1 cellular context compared by ENCODE assay signal in genomic region chr14:99510556-99511139, GRCh38.
TF ChIP-seq lines count a peak whose summit lies in the region.

No MANE protein-coding gene starts in this region.

TF ChIP-seq in GM23338, 12 proteins besides CTCF, POLR2A, EP300 and RAD21 (continued from another document):
- no peak for TF ChIP-seq REST (IDR thresholded peaks at IDR 0.05; ENCODE audit: unreplicated experiment)
- TF ChIP-seq CREB1 (CRISPR knock-in tag; IDR thresholded peaks at IDR 0.05; ENCODE audit: low read depth): no peak
- TF ChIP-seq ZNF114 (CRISPR knock-in tag; IDR thresholded peaks at IDR 0.05): no peak
